In the genomic region with DNA sequence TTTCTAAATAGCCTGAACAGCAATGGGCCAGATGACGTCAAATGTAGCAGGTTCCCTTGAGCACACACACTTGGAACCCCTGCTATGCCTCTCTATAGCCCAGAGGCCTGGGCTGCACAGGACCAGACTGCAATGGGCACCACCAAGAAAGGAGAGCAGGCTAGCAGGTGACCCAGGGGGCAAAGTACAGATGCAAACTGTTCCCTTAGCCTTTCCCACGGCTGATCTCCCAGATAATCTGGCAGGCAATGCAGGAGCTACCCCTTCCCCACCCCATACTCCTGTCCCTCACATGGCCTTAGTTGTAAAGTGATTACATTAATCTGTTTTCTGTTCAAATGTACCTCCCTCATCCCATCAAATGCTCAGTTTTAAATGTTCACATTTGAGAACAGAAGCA, we compare ENCODE assay signal across 14 cellular contexts. TPM values are rescaled to one million over a fixed set of nuclear protein-coding genes. Genes with fewer than 3 reads are reported as not detected.
DNase-seq lines count a peak whose midpoint lies in the region; ATAC-seq and TF ChIP-seq lines count a peak whose summit lies in the region.
"Had no signal": no experiment of that assay in that cellular context is flagged by ENCODE, and none has a peak within 500 bp of the region (broad histone marks: within the 10 kb centered on the region; RNA-seq: fewer than 3 reads in every experiment).

No MANE protein-coding gene starts in this region.

- intact Hi-C loops in left colon (cut with DNase I, micrococcal nuclease) = no loop called here
- intact Hi-C loops in mucosa of descending colon (cut with DNase I, micrococcal nuclease) = no loop called here

- no peak overlapping the region for H3K27ac Mint-ChIP-seq in activated naive CD4-positive, alpha-beta T cell treated with anti-CD3 and anti-CD28 coated beads, Interleukin-2, amount 50 U/mL, for 72 hours
- H3K27ac Mint-ChIP-seq: CD8-positive, alpha-beta T cell had no signal

- TF ChIP-seq CTCF in mucosa of descending colon (IDR thresholded peaks at IDR 0.05) = no peak

- H3K9me3 ChIP-seq in mucosa of descending colon = no peaks in the 10 kb centered on the region
- H3K9me3 ChIP-seq: Caco-2 had no signal

- DNase-seq in NCI-H82 (lab: John Stamatoyannopoulos, UW) (peak; percentile 68), left colon (no peak), mucosa of descending colon (no peak), NCI-H2171 (lab: John Stamatoyannopoulos, UW) (no peak)
- no peak for DNase-seq in activated naive CD4-positive, alpha-beta T cell treated with anti-CD3 and anti-CD28 coated beads, Interleukin-2, amount 50 U/mL, for 72 hours (ENCODE audit: low spot score in 2 of 2)
- DNase-seq: Caco-2; CD8-positive, alpha-beta T cell; DND-41; GDM1; GOT3; H9; IMR-90 had no signal

- no peaks in the 10 kb centered on the region for H3K4me1 ChIP-seq in mucosa of descending colon (ENCODE audit: low read depth)

- peaks cover 0 to 13% of the 10 kb centered on the region in 2 donors for H3K36me3 Mint-ChIP-seq in activated naive CD4-positive, alpha-beta T cell treated with anti-CD3 and anti-CD28 coated beads, Interleukin-2, amount 50 U/mL, for 72 hours
- H3K36me3 Mint-ChIP-seq: CD8-positive, alpha-beta T cell had no signal

- H3K9me3 Mint-ChIP-seq in activated naive CD4-positive, alpha-beta T cell treated with anti-CD3 and anti-CD28 coated beads, Interleukin-2, amount 50 U/mL, for 72 hours = peaks cover 0 to 4% of the 10 kb centered on the region in 2 donors
- H3K9me3 Mint-ChIP-seq: CD8-positive, alpha-beta T cell had no signal

- no peak overlapping the region for H3K4me3 ChIP-seq in mucosa of descending colon

- H3K36me3 ChIP-seq in mucosa of descending colon (ENCODE audit: low read depth) = no peaks in the 10 kb centered on the region

- ATAC-seq in left colon = peak; percentile 80
- ATAC-seq in mucosa of descending colon = peak; percentile 61
- ATAC-seq in GM19463 (IDR thresholded peaks at IDR 0.05; ENCODE audit: unreplicated experiment) = no peak
- no peak for ATAC-seq in activated naive CD4-positive, alpha-beta T cell treated with anti-CD3 and anti-CD28 coated beads, Interleukin-2, amount 50 U/mL, for 72 hours
- ATAC-seq in HG02798 (IDR thresholded peaks at IDR 0.05; ENCODE audit: poor library complexity, unreplicated experiment) = no peak
- ATAC-seq: CD8-positive, alpha-beta T cell had no signal

RNA-seq across cellular contexts. Expression of a gene that starts 41.3 kb away (rescaled TPM):
- 10 to 100 TPM; 56.8 to 74.8 TPM for total RNA-seq in left colon
- total RNA-seq in mucosa of descending colon = 10 to 100 TPM; 37.5 to 75.4 (median 41.5) TPM
- 10 to 100 TPM; 11.9 to 18.5 TPM for total RNA-seq in activated naive CD4-positive, alpha-beta T cell treated with anti-CD3 and anti-CD28 coated beads, Interleukin-2, amount 50 U/mL, for 72 hours

Comparison
In these comparisons a context has a peak if more than half of its experiments do, and no peak if none do; other contexts are left out.
1. ATAC-seq: peak in left colon (single experiment) and mucosa of descending colon (single experiment); none in GM19463 (single experiment), activated naive CD4-positive, alpha-beta T cell treated with anti-CD3 and anti-CD28 coated beads, Interleukin-2, amount 50 U/mL, for 72 hours (0 of 2) and HG02798 (single experiment).